ENCODE assay signal across 14 cellular contexts in the genomic region with DNA sequence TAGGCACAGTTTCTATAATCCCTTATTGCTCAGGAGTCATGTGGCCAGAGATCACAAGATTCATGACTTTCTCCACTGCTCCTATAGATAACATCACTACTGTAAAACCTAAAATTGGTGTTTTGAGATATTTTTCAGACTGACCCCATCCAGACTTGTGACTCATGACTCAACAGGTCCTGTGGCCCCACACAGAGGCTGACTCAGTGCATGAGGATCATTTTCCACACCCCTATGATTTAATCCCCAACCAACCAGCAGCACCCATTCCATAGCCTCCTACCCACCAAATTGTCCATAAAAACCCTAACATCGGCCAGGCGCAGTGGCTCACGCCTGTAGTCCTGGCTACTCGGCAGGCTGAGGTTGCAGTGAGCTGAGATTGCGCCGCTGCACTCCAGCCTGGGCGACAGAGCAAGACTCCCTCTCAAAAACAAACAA. TPM values are rescaled to one million over a fixed set of nuclear protein-coding genes. Genes with fewer than 3 reads are reported as not detected.
DNase-seq lines count a peak whose midpoint lies in the region; ATAC-seq lines count a peak whose summit lies in the region.
"Had no signal": no experiment of that assay in that cellular context is flagged by ENCODE, and none has a peak within 500 bp of the region (broad histone marks: within the 10 kb centered on the region; RNA-seq: fewer than 3 reads in every experiment).

No MANE protein-coding gene starts in this region.

- no peak for ATAC-seq in GM18907 (IDR thresholded peaks at IDR 0.05; ENCODE audit: unreplicated experiment)
- ATAC-seq: body of pancreas, right cardiac atrium had no signal

- DNase-seq in EH (ENCODE audit: low read depth), result peak; percentile 85
- peak; percentile 74 for DNase-seq in HT1080 (ENCODE audit: low read depth)
- DNase-seq in astrocyte of the hippocampus (ENCODE audit: low read depth, low spot score), result peak; percentile 29
- peak; percentile 73 for DNase-seq in islet precursor cell
- no peak for DNase-seq in AG20443 (ENCODE audit: low spot score)
- no peak for DNase-seq in stimulated activated CD4-positive, alpha-beta T cell treated with anti-CD3 and anti-CD28 coated beads, Interleukin-2, amount 100 ng/mL, for 48 hours
- DNase-seq in NCI-H1105 (lab: John Stamatoyannopoulos, UW), result no peak
- DNase-seq: activated T-cell treated with anti-CD3 and anti-CD28 coated beads, Interleukin-2, amount 50 U/mL, for 48 hours; body of pancreas; Karpas-422; NCI-H2171; right cardiac atrium; SW 1271 had no signal

RNA-seq across cellular contexts. Expression of a gene that starts 13.2 kb away (rescaled TPM):
- total RNA-seq in HT1080 (2014; rRNA removed; shearing (Covaris generic)), result 28.4 and 28.8 TPM in 2 replicates
- polyA plus RNA-seq in HT1080 (2015; cell fraction: cytosol; rRNA removed), result 16.7 and 23.8 TPM in 2 replicates
- polyA plus RNA-seq in HT1080 (2015; cell fraction: nucleus; rRNA removed), result 20.4 and 22.0 TPM in 2 replicates

Comparison
In these comparisons a context has a peak if more than half of its experiments do, and no peak if none do; other contexts are left out.
1. DNase-seq: peak in EH (single experiment), HT1080 (single experiment), astrocyte of the hippocampus (single experiment) and islet precursor cell (single experiment); none in AG20443 (single experiment), stimulated activated CD4-positive, alpha-beta T cell treated with anti-CD3 and anti-CD28 coated beads, Interleukin-2, amount 100 ng/mL, for 48 hours (0 of 2) and NCI-H1105 (single experiment).